Comparison of ENCODE assay signal across 13 cellular contexts in genomic region chr20:61922411-61922810, GRCh38.
DNase-seq lines count a peak whose midpoint lies in the region; ATAC-seq and TF ChIP-seq lines count a peak whose summit lies in the region.
"Had no signal": no experiment of that assay in that cellular context is flagged by ENCODE, and none has a peak within 500 bp of the region (broad histone marks: within the 10 kb centered on the region; RNA-seq: fewer than 3 reads in every experiment).

No MANE protein-coding gene starts in this region.

- H3K4me1 ChIP-seq in OCI-LY7 (ENCODE audit: insufficient read depth, low read length, poor library complexity, severe bottlenecking) (no peaks in the 10 kb centered on the region), upper lobe of right lung (no peaks in the 10 kb centered on the region)
- H3K4me1 ChIP-seq: Caco-2 had no signal

- no peaks in the 10 kb centered on the region for H3K79me2 ChIP-seq in OCI-LY7 (ENCODE audit: insufficient read depth, low read depth, low read length)

- H3K36me3 ChIP-seq in OCI-LY7 (ENCODE audit: insufficient read depth, low read length) = no peaks in the 10 kb centered on the region
- no peaks in the 10 kb centered on the region for H3K36me3 ChIP-seq in upper lobe of right lung

- no peak for ATAC-seq in WTC11
- ATAC-seq in upper lobe of right lung = no peak
- no peak for ATAC-seq in HG02840 (IDR thresholded peaks at IDR 0.05; ENCODE audit: low FRiP score, unreplicated experiment)

- H3K9me3 ChIP-seq in OCI-LY7 (ENCODE audit: low read length) = no peaks in the 10 kb centered on the region
- no peaks in the 10 kb centered on the region for H3K9me3 ChIP-seq in upper lobe of right lung

- H3K27me3 Mint-ChIP-seq in WTC11 (ENCODE audit: low read depth) (no peaks in the 10 kb centered on the region; the same call in none of the 2 replicates), nephron progenitor cell (ENCODE audit: low read depth, poor library complexity) (peaks cover 11% of the 10 kb centered on the region)
- H3K27me3 Mint-ChIP-seq: CD8-positive, alpha-beta memory T cell had no signal

- intact Hi-C loops in OCI-LY7 (cut with micrococcal nuclease; ENCODE audit: unreplicated experiment) = no loop called here
- intact Hi-C loops in upper lobe of right lung (cut with DNase I) = no loop called here

- H3K27ac Mint-ChIP-seq in WTC11 (peak overlapping the region; percentile 79; the same call in 1 of the 2 replicates), nephron progenitor cell (peak overlapping the region; percentile 19)
- H3K27ac Mint-ChIP-seq: CD8-positive, alpha-beta memory T cell had no signal

- DNase-seq in OCI-LY7 (ENCODE audit: low spot score) (peak; percentile 15), WTC11 (ENCODE audit: low spot score) (no peak), nephron progenitor cell (no peak), upper lobe of right lung (peak; percentile 34), LoVo (ENCODE audit: low spot score) (no peak), superior temporal gyrus (ENCODE audit: extremely low spot score) (no peak)
- DNase-seq: Caco-2, DND-41, GDM1, GOT3, H9 had no signal

- H2AFZ ChIP-seq in OCI-LY7 (ENCODE audit: low read length) = no peak overlapping the region

- no peak overlapping the region for H3K27ac ChIP-seq in OCI-LY7 (ENCODE audit: low read depth, low read length, poor library complexity, severe bottlenecking)
- H3K27ac ChIP-seq in upper lobe of right lung = no peak overlapping the region

- peaks cover 9% of the 10 kb centered on the region for H3K27me3 ChIP-seq in upper lobe of right lung

- H3K4me1 Mint-ChIP-seq in WTC11 (no peaks in the 10 kb centered on the region), nephron progenitor cell (peaks cover 24% of the 10 kb centered on the region)
- H3K4me1 Mint-ChIP-seq: CD8-positive, alpha-beta memory T cell; H9 had no signal

- H3K4me3 ChIP-seq in OCI-LY7 (ENCODE audit: low read depth, low read length, poor library complexity, severe bottlenecking) (no peak overlapping the region), upper lobe of right lung (no peak overlapping the region)

- H4K20me1 ChIP-seq in OCI-LY7 (ENCODE audit: insufficient read depth, low read length) = no peaks in the 10 kb centered on the region

- no peaks in the 10 kb centered on the region for H3K9me3 Mint-ChIP-seq in WTC11
- H3K9me3 Mint-ChIP-seq in nephron progenitor cell = no peaks in the 10 kb centered on the region
- H3K9me3 Mint-ChIP-seq: H9 had no signal

- POLR2A ChIA-PET in OCI-LY7 (lab: Charles Lee) (no interaction called here), WTC11 (lab: Charles Lee) (no interaction called here)

- CTCF ChIA-PET in OCI-LY7 (lab: Charles Lee; ENCODE audit: unreplicated experiment) = no interaction called here
- CTCF ChIA-PET in WTC11 (lab: Charles Lee) = no interaction called here

- no TSS peak for BruUV-seq in OCI-LY7 (replicated peaks; lab: Mats Ljungman, UMichigan)

- H3K4me3 Mint-ChIP-seq in WTC11 (no peak overlapping the region), nephron progenitor cell (peak overlapping the region; percentile 23)
- H3K4me3 Mint-ChIP-seq: CD8-positive, alpha-beta memory T cell; H9 had no signal

- no peaks in the 10 kb centered on the region for H3K9me2 ChIP-seq in OCI-LY7 (ENCODE audit: insufficient read depth, low read length)

- H3K36me3 Mint-ChIP-seq in WTC11 (no peaks in the 10 kb centered on the region), nephron progenitor cell (ENCODE audit: low read depth) (no peaks in the 10 kb centered on the region)
- H3K36me3 Mint-ChIP-seq: CD8-positive, alpha-beta memory T cell had no signal

- TF ChIP-seq CTCF in OCI-LY7 (conservative IDR thresholded peaks at IDR 0.05; ENCODE audit: low read length) = no peak
- TF ChIP-seq CTCF in WTC11 (IDR thresholded peaks at IDR 0.05) = no peak
- TF ChIP-seq CTCF in nephron progenitor cell (IDR thresholded peaks at IDR 0.05) = no peak
- TF ChIP-seq CTCF in upper lobe of right lung (IDR thresholded peaks at IDR 0.05) = no peak

- no peak overlapping the region for H3K4me2 ChIP-seq in OCI-LY7 (ENCODE audit: low read length)

TF ChIP-seq in WTC11, 78 proteins besides CTCF, POLR2A, EP300 and RAD21 (continues in another document):
- TF ChIP-seq SOX15 (CRISPR knock-in tag; IDR thresholded peaks at IDR 0.05) (no peak), ZNF121 (CRISPR knock-in tag; IDR thresholded peaks at IDR 0.05) (no peak), E2F5 (CRISPR knock-in tag; IDR thresholded peaks at IDR 0.05) (no peak), PRRX2 (CRISPR knock-in tag; IDR thresholded peaks at IDR 0.05) (no peak), IRF2 (CRISPR knock-in tag; IDR thresholded peaks at IDR 0.05; ENCODE audit: borderline replicate concordance, low read depth) (no peak), CREM (CRISPR knock-in tag; IDR thresholded peaks at IDR 0.05) (no peak), NFYB (CRISPR knock-in tag; conservative IDR thresholded peaks at IDR 0.05; ENCODE audit: low read depth) (no peak), ELF4 (CRISPR knock-in tag; IDR thresholded peaks at IDR 0.05; ENCODE audit: low read depth) (no peak), MXD4 (CRISPR knock-in tag; IDR thresholded peaks at IDR 0.05; ENCODE audit: borderline replicate concordance) (no peak), ARID4B (CRISPR knock-in tag; IDR thresholded peaks at IDR 0.05; ENCODE audit: borderline replicate concordance) (no peak)
- TF ChIP-seq, protein P1, sequence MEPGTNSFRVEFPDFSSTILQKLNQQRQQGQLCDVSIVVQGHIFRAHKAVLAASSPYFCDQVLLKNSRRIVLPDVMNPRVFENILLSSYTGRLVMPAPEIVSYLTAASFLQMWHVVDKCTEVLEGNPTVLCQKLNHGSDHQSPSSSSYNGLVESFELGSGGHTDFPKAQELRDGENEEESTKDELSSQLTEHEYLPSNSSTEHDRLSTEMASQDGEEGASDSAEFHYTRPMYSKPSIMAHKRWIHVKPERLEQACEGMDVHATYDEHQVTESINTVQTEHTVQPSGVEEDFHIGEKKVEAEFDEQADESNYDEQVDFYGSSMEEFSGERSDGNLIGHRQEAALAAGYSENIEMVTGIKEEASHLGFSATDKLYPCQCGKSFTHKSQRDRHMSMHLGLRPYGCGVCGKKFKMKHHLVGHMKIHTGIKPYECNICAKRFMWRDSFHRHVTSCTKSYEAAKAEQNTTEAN (CRISPR knock-in tag; IDR thresholded peaks at IDR 0.05) = no peak
- TF ChIP-seq, protein P2, sequence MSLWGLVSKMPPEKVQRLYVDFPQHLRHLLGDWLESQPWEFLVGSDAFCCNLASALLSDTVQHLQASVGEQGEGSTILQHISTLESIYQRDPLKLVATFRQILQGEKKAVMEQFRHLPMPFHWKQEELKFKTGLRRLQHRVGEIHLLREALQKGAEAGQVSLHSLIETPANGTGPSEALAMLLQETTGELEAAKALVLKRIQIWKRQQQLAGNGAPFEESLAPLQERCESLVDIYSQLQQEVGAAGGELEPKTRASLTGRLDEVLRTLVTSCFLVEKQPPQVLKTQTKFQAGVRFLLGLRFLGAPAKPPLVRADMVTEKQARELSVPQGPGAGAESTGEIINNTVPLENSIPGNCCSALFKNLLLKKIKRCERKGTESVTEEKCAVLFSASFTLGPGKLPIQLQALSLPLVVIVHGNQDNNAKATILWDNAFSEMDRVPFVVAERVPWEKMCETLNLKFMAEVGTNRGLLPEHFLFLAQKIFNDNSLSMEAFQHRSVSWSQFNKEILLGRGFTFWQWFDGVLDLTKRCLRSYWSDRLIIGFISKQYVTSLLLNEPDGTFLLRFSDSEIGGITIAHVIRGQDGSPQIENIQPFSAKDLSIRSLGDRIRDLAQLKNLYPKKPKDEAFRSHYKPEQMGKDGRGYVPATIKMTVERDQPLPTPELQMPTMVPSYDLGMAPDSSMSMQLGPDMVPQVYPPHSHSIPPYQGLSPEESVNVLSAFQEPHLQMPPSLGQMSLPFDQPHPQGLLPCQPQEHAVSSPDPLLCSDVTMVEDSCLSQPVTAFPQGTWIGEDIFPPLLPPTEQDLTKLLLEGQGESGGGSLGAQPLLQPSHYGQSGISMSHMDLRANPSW (CRISPR knock-in tag; conservative IDR thresholded peaks at IDR 0.05; ENCODE audit: low read depth) = no peak

Comparison
In these comparisons a context has a peak if more than half of its experiments do, and no peak if none do; other contexts are left out.
1. DNase-seq: peak in OCI-LY7 (single experiment) and upper lobe of right lung (single experiment); none in WTC11 (single experiment), nephron progenitor cell (single experiment), LoVo (single experiment) and superior temporal gyrus (single experiment).